Comparison of ENCODE assay signal across 8 cellular contexts in genomic region chr1:154955039-154955717, GRCh38. TPM values are rescaled to one million over a fixed set of nuclear protein-coding genes. Genes with fewer than 3 reads are reported as not detected.
DNase-seq lines count a peak whose midpoint lies in the region; ATAC-seq lines count a peak whose summit lies in the region.

No MANE protein-coding gene starts in this region.

- H3K27ac ChIP-seq in SJCRH30: peak overlapping the region; percentile 98
- H3K27ac ChIP-seq in aorta (ENCODE audit: low read depth in 1 of 2, low read length in 2 of 2): peak overlapping the region; percentile 8 to 79

- H3K27me3 Mint-ChIP-seq in activated naive CD8-positive, alpha-beta T cell: no peaks in the 10 kb centered on the region

- DNase-seq in A172 (ENCODE audit: low spot score) (peak; percentile 49), HT-29 (ENCODE audit: low spot score) (peak; percentile 60), SJCRH30 (peak; percentile 87 to 90), left ventricle myocardium superior (peak; percentile 36), pulmonary artery endothelial cell (ENCODE audit: low read depth, low spot score) (peak; percentile 73), aorta (peak in 1 of 2 donors; percentile 71)

- no peaks in the 10 kb centered on the region for H3K36me3 ChIP-seq in SJCRH30
- H3K36me3 ChIP-seq in aorta (ENCODE audit: control insufficient read depth in 1 of 2, insufficient read depth in 2 of 2, low read length in 1 of 2): no peaks in the 10 kb centered on the region

- H3K9me3 ChIP-seq in SJCRH30 (replicated peaks): no peaks in the 10 kb centered on the region
- no peaks in the 10 kb centered on the region for H3K9me3 ChIP-seq in aorta (ENCODE audit: control insufficient read depth, low read length)

- peak overlapping the region; percentile 91 for H3K27ac Mint-ChIP-seq in activated naive CD8-positive, alpha-beta T cell

- H3K4me3 ChIP-seq in SJCRH30: peak overlapping the region; percentile 63
- peak overlapping the region; percentile 72 to 74 for H3K4me3 ChIP-seq in aorta (ENCODE audit: low read length in 2 of 2)

- peak; percentile 64 for ATAC-seq in GM18873 (IDR thresholded peaks at IDR 0.05; ENCODE audit: low FRiP score, unreplicated experiment)
- ATAC-seq in left ventricle myocardium superior: no peak
- peak; percentile 43 for ATAC-seq in aorta (ENCODE audit: low FRiP score)

- H3K4me3 Mint-ChIP-seq in activated naive CD8-positive, alpha-beta T cell: peak overlapping the region; percentile 94

- no peaks in the 10 kb centered on the region for H3K27me3 ChIP-seq in SJCRH30
- H3K27me3 ChIP-seq in aorta (ENCODE audit: control insufficient read depth in 1 of 2, insufficient read depth in 2 of 2, low read length in 1 of 2): no peaks in the 10 kb centered on the region

- intact Hi-C loops in left ventricle myocardium superior (cut with micrococcal nuclease) (no loop called here), aorta (cut with DNase I) (loop anchor here in 1 of 2 donors (5.0 kb wide), 1 partner anchor 62 kb away; no protein-coding TSS in a partner anchor)

- no peaks in the 10 kb centered on the region for H3K9me3 Mint-ChIP-seq in activated naive CD8-positive, alpha-beta T cell (ENCODE audit: low read depth)

- H3K4me1 ChIP-seq in SJCRH30 (peaks cover 39% of the 10 kb centered on the region), aorta (ENCODE audit: control insufficient read depth in 1 of 2, insufficient read depth in 2 of 2, low read length in 2 of 2) (peaks cover 0 to 5% of the 10 kb centered on the region in 2 donors)

- WGBS in aorta, 2 donors: 9 to 10% methylated on average over 4 of the region's 4 CpGs

- peaks cover 2% of the 10 kb centered on the region for H3K36me3 Mint-ChIP-seq in activated naive CD8-positive, alpha-beta T cell

- H3K4me1 Mint-ChIP-seq in activated naive CD8-positive, alpha-beta T cell (ENCODE audit: low read depth): peaks cover 70% of the 10 kb centered on the region

RNA-seq across cellular contexts. Expression of gene PBXIP1, which starts 0.7 kb away (rescaled TPM):
- 51.0 and 89.4 TPM in 2 replicates for total RNA-seq in A172 (2014; rRNA removed; shearing (Covaris generic))
- total RNA-seq in HT-29 (2014; rRNA removed; shearing (Covaris generic)): 33.3 and 42.5 TPM in 2 replicates
- 40.2 TPM in 2 replicates for total RNA-seq in SJCRH30 (2014; rRNA removed; shearing (Covaris generic))
- 60.4 TPM for total RNA-seq in left ventricle myocardium superior
- total RNA-seq in pulmonary artery endothelial cell: 78.0 and 94.9 TPM in 2 replicates
- 100 to 1,000 TPM; 106 to 119 TPM for total RNA-seq in aorta
- 100 to 1,000 TPM in 1 of 2 donors, 10 to 100 TPM in 1; 95.3 to 169 TPM for polyA plus RNA-seq in aorta

RNA-seq across cellular contexts. Expression of gene PYGO2, which starts 6.4 kb away (rescaled TPM):
- 27.1 and 27.5 TPM in 2 replicates for total RNA-seq in A172 (2014; rRNA removed; shearing (Covaris generic))
- total RNA-seq in HT-29 (2014; rRNA removed; shearing (Covaris generic)): 36.3 and 43.4 TPM in 2 replicates
- total RNA-seq in SJCRH30 (2014; rRNA removed; shearing (Covaris generic)): 29.4 and 29.8 TPM in 2 replicates
- total RNA-seq in left ventricle myocardium superior (14.7 TPM), pulmonary artery endothelial cell (6.3 and 7.2 TPM in 2 replicates), aorta (10 to 100 TPM; 17.3 to 23.6 TPM)
- polyA plus RNA-seq in aorta: 10 to 100 TPM; 11.6 to 16.6 TPM

RNA-seq across cellular contexts. Expression of gene SHC1, which starts 15.4 kb away (rescaled TPM):
- total RNA-seq in A172 (2014; rRNA removed; shearing (Covaris generic)): 292 and 357 TPM in 2 replicates
- 112 and 120 TPM in 2 replicates for total RNA-seq in HT-29 (2014; rRNA removed; shearing (Covaris generic))
- 102 and 110 TPM in 2 replicates for total RNA-seq in SJCRH30 (2014; rRNA removed; shearing (Covaris generic))
- total RNA-seq in left ventricle myocardium superior (62.1 TPM), pulmonary artery endothelial cell (186 and 321 TPM in 2 replicates), aorta (100 to 1,000 TPM; 165 to 182 TPM)
- polyA plus RNA-seq in aorta: 100 to 1,000 TPM in 1 of 2 donors, 10 to 100 TPM in 1; 39.1 to 179 TPM

RNA-seq across cellular contexts. Expression of gene PMVK, which starts 18.7 kb away (rescaled TPM):
- total RNA-seq in A172 (2014; rRNA removed; shearing (Covaris generic)): 13.9 and 14.3 TPM in 2 replicates
- total RNA-seq in HT-29 (2014; rRNA removed; shearing (Covaris generic)): 15.7 and 18.9 TPM in 2 replicates
- total RNA-seq in SJCRH30 (2014; rRNA removed; shearing (Covaris generic)): 4.6 and 4.9 TPM in 2 replicates
- 66.6 TPM for total RNA-seq in left ventricle myocardium superior
- total RNA-seq in pulmonary artery endothelial cell: 13.9 and 17.6 TPM in 2 replicates
- total RNA-seq in aorta: 10 to 100 TPM; 21.9 to 27.3 TPM
- polyA plus RNA-seq in aorta: 10 to 100 TPM; 40.4 to 52.7 TPM

RNA-seq across cellular contexts. Expression of gene CKS1B, which starts 19.3 kb away (rescaled TPM):
- total RNA-seq in A172 (2014; rRNA removed; shearing (Covaris generic)): 312 and 369 TPM in 2 replicates
- 189 and 196 TPM in 2 replicates for total RNA-seq in HT-29 (2014; rRNA removed; shearing (Covaris generic))
- total RNA-seq in SJCRH30 (2014; rRNA removed; shearing (Covaris generic)): 299 and 303 TPM in 2 replicates
- 16.7 TPM for total RNA-seq in left ventricle myocardium superior
- total RNA-seq in pulmonary artery endothelial cell: 78.0 and 143 TPM in 2 replicates
- 10 to 100 TPM; 19.3 to 25.5 TPM for total RNA-seq in aorta
- 10 to 100 TPM; 38.9 to 58.9 TPM for polyA plus RNA-seq in aorta
